ENCODE assay signal across 8 cellular contexts in genomic region chr5:74866653-74867162, GRCh38. TPM values are rescaled to one million over a fixed set of nuclear protein-coding genes. Genes with fewer than 3 reads are reported as not detected.
DNase-seq lines count a peak whose midpoint lies in the region; ATAC-seq and TF ChIP-seq lines count a peak whose summit lies in the region.

No MANE protein-coding gene starts in this region.

- POLR2A ChIA-PET in naive thymus-derived CD8-positive, alpha-beta T cell (lab: Charles Lee) = interaction anchor here (0.6 to 1.6 kb wide), 6 partner anchors 16 to 370 kb away, joined by 3 to 5 read pairs (median 4); partner anchors contain the start of genes ANKRD31, GFM2 and NSA2

- H3K9me3 Mint-ChIP-seq in naive thymus-derived CD8-positive, alpha-beta T cell = no peaks in the 10 kb centered on the region

- H3K27me3 Mint-ChIP-seq in naive thymus-derived CD8-positive, alpha-beta T cell = peaks cover 0 to 2% (median 0%) of the 10 kb centered on the region in 5 donors

- H3K27me3 ChIP-seq in NT2/D1 (ENCODE audit: insufficient read depth, insufficient read length) (no peaks in the 10 kb centered on the region), endocrine pancreas (ENCODE audit: control insufficient read depth, insufficient read depth, low read length) (no peaks in the 10 kb centered on the region)

- no peaks in the 10 kb centered on the region for H3K9me3 ChIP-seq in NT2/D1 (ENCODE audit: insufficient read depth, low read length)
- no peaks in the 10 kb centered on the region for H3K9me3 ChIP-seq in endocrine pancreas (ENCODE audit: control insufficient read depth, low read length)

- DNase-seq in GM20000 (ENCODE audit: low spot score) (peak; percentile 22), NT2/D1 (ENCODE audit: low read depth, low spot score) (peak; percentile 59), RKO (ENCODE audit: low spot score) (no peak), NCI-H1694 (lab: John Stamatoyannopoulos, UW) (no peak), HPDE6-E6E7 (ENCODE audit: extremely low spot score) (no peak)
- DNase-seq in naive thymus-derived CD8-positive, alpha-beta T cell = peak in 1 of 10 donors; percentile 14

- peak overlapping the region; percentile 74 to 92 (median 88) for H3K4me3 Mint-ChIP-seq in naive thymus-derived CD8-positive, alpha-beta T cell

- ATAC-seq in naive thymus-derived CD8-positive, alpha-beta T cell = peak; percentile 14 to 32
- no peak for ATAC-seq in GM19397 (IDR thresholded peaks at IDR 0.05; ENCODE audit: unreplicated experiment)

- peak overlapping the region; percentile 81 for H3K9ac ChIP-seq in NT2/D1 (ENCODE audit: insufficient read length, low read depth)
- peak overlapping the region; percentile 91 for H3K9ac ChIP-seq in endocrine pancreas (ENCODE audit: control insufficient read depth, insufficient read depth, low read length)

- TF ChIP-seq CTCF in GM20000 (IDR thresholded peaks at IDR 0.05; ENCODE audit: extremely low read depth, missing control alignments) = no peak

- H3K4me1 ChIP-seq in NT2/D1 (ENCODE audit: insufficient read depth, insufficient read length) = no peaks in the 10 kb centered on the region
- peaks cover 9% of the 10 kb centered on the region for H3K4me1 ChIP-seq in endocrine pancreas (ENCODE audit: control insufficient read depth, insufficient read depth, low read length)

- H3K4me3 ChIP-seq in NT2/D1 (ENCODE audit: insufficient read length, low read depth) (peak overlapping the region; percentile 85), endocrine pancreas (ENCODE audit: control insufficient read depth, insufficient read depth, low read length) (peak overlapping the region; percentile 29)

- H3K27ac Mint-ChIP-seq in naive thymus-derived CD8-positive, alpha-beta T cell = peak overlapping the region; percentile 78 to 97 (median 91)

- H3K4me1 Mint-ChIP-seq in naive thymus-derived CD8-positive, alpha-beta T cell = peaks cover 21 to 45% (median 40%) of the 10 kb centered on the region in 4 donors

- H3K36me3 ChIP-seq in NT2/D1 (ENCODE audit: insufficient read depth, insufficient read length, low read length) (no peaks in the 10 kb centered on the region), endocrine pancreas (ENCODE audit: control insufficient read depth, insufficient read depth, low read length) (no peaks in the 10 kb centered on the region)

- no peaks in the 10 kb centered on the region for H3K36me3 Mint-ChIP-seq in naive thymus-derived CD8-positive, alpha-beta T cell

RNA-seq across cellular contexts. Expression of gene FAM169A, which starts 0.5 kb away (rescaled TPM):
- 10 to 100 TPM; 23.7 to 26.1 TPM for total RNA-seq in naive thymus-derived CD8-positive, alpha-beta T cell
- polyA plus RNA-seq in naive thymus-derived CD8-positive, alpha-beta T cell = 10 to 100 TPM in 1 of 3 donors, 1 to 10 TPM in 2; 5.7 to 11.4 (median 7.7) TPM

Comparison
In these comparisons a context has a peak if more than half of its experiments do, and no peak if none do; other contexts are left out.
1. DNase-seq: peak in GM20000 (single experiment) and NT2/D1 (single experiment); none in RKO (single experiment), NCI-H1694 (single experiment) and HPDE6-E6E7 (single experiment).